ENCODE assay signal across 8 cellular contexts in genomic region chr4:139313414-139313813, GRCh38. TPM values are rescaled to one million over a fixed set of nuclear protein-coding genes. Genes with fewer than 3 reads are reported as not detected.
DNase-seq lines count a peak whose midpoint lies in the region; ATAC-seq and TF ChIP-seq lines count a peak whose summit lies in the region.
"Not testable (repeated sequence)": the region's sequence is repeated elsewhere in the genome, so short reads cannot be mapped to it uniquely, and the experiment has no call there.

No MANE protein-coding gene starts in this region.

- H3K36me3 Mint-ChIP-seq in CD8-positive, alpha-beta memory T cell; activated B cell treated with CpG ODN at 0.5 μM for 24 hours (ENCODE audit: low read depth); activated T-cell treated with anti-CD3 and anti-CD28 coated beads, Interleukin-2, amount 50 U/mL, for 72 hours (ENCODE audit: insufficient read depth in 2 of 2); effector memory CD8-positive, alpha-beta T cell (ENCODE audit: insufficient read depth); natural killer cell: not testable (repeated sequence)
- peaks cover 16 to 41% of the 10 kb centered on the region in 2 donors for H3K36me3 Mint-ChIP-seq in stimulated activated naive B cell treated with anti-CD40 and anti-IgM and Interleukin-4, amounts not matched to agents 10 μg/mL and 1 μg/mL and 100 μg/mL, for 72 hours

- not testable (repeated sequence) for H3K27me3 Mint-ChIP-seq in CD8-positive, alpha-beta memory T cell; activated B cell treated with CpG ODN at 0.5 μM for 24 hours; activated T-cell treated with anti-CD3 and anti-CD28 coated beads, Interleukin-2, amount 50 U/mL, for 72 hours (ENCODE audit: low read depth); effector memory CD8-positive, alpha-beta T cell; natural killer cell (ENCODE audit: low read depth in 2 of 2); stimulated activated naive B cell treated with anti-CD40 and anti-IgM and Interleukin-4, amounts not matched to agents 10 μg/mL and 1 μg/mL and 100 μg/mL, for 72 hours

- CTCF ChIA-PET in CD8-positive, alpha-beta memory T cell (lab: Charles Lee); RWPE1 (lab: Yijun Ruan, JAX); activated B cell treated with CpG ODN at 0.5 μM for 24 hours (lab: Charles Lee): not testable (repeated sequence)

- H3K27ac ChIP-seq in 22Rv1 = 0 out of 2 replicates have a peak overlapping the region, but pooled peaks have one; percentile 25
- H3K27ac ChIP-seq in CD8-positive, alpha-beta memory T cell (ENCODE audit: low read depth, low read length) = not testable (repeated sequence)
- H3K27ac ChIP-seq in RWPE1 = peak overlapping the region; percentile 32; the same call in 1 of the 2 replicates

- peaks cover 66 to 83% (median 82%) of the 10 kb centered on the region in 3 donors for H3K4me1 Mint-ChIP-seq in CD8-positive, alpha-beta memory T cell
- H3K4me1 Mint-ChIP-seq in activated B cell treated with CpG ODN at 0.5 μM for 24 hours (peaks cover 71% of the 10 kb centered on the region), natural killer cell (peaks cover 69% of the 10 kb centered on the region in 2 donors)
- H3K4me1 Mint-ChIP-seq in activated T-cell treated with anti-CD3 and anti-CD28 coated beads, Interleukin-2, amount 50 U/mL, for 72 hours (ENCODE audit: low read depth) = peaks cover 62% of the 10 kb centered on the region
- peaks cover 46 to 65% of the 10 kb centered on the region in 2 donors for H3K4me1 Mint-ChIP-seq in effector memory CD8-positive, alpha-beta T cell (ENCODE audit: low read depth in 2 of 2)
- peaks cover 47 to 77% of the 10 kb centered on the region in 2 donors for H3K4me1 Mint-ChIP-seq in stimulated activated naive B cell treated with anti-CD40 and anti-IgM and Interleukin-4, amounts not matched to agents 10 μg/mL and 1 μg/mL and 100 μg/mL, for 72 hours

- TF ChIP-seq CTCF in 22Rv1 (IDR thresholded peaks at IDR 0.05); RWPE1 (conservative IDR thresholded peaks at IDR 0.05; ENCODE audit: low read depth); activated B cell treated with CpG ODN at 0.5 μM for 24 hours (IDR thresholded peaks at IDR 0.05); natural killer cell (IDR thresholded peaks at IDR 0.05): not testable (repeated sequence)

- H3K27me3 ChIP-seq in CD8-positive, alpha-beta memory T cell (ENCODE audit: insufficient read depth, low read length, poor library complexity, severe bottlenecking) = not testable (repeated sequence)

- H3K27ac Mint-ChIP-seq in CD8-positive, alpha-beta memory T cell = peak overlapping the region in 6 of 8 donors; percentile 72 to 93 (median 80)
- H3K27ac Mint-ChIP-seq in activated B cell treated with CpG ODN at 0.5 μM for 24 hours (peak overlapping the region; percentile 86), natural killer cell (peak overlapping the region; percentile 62 to 65)
- H3K27ac Mint-ChIP-seq in activated T-cell treated with anti-CD3 and anti-CD28 coated beads, Interleukin-2, amount 50 U/mL, for 72 hours = peak overlapping the region; percentile 89
- peak overlapping the region; percentile 83 to 86 for H3K27ac Mint-ChIP-seq in effector memory CD8-positive, alpha-beta T cell
- H3K27ac Mint-ChIP-seq in stimulated activated naive B cell treated with anti-CD40 and anti-IgM and Interleukin-4, amounts not matched to agents 10 μg/mL and 1 μg/mL and 100 μg/mL, for 72 hours = peak overlapping the region; percentile 62

- not testable (repeated sequence) for H3K4me3 ChIP-seq in CD8-positive, alpha-beta memory T cell (ENCODE audit: low read length)

- POLR2A ChIA-PET in CD8-positive, alpha-beta memory T cell (lab: Charles Lee); RWPE1 (lab: Yijun Ruan, JAX; ENCODE audit: low non-redundant PET); activated B cell treated with CpG ODN at 0.5 μM for 24 hours (lab: Charles Lee): not testable (repeated sequence)

- DNase-seq in CD8-positive, alpha-beta memory T cell; RWPE1 (ENCODE audit: low spot score); activated B cell treated with CpG ODN at 0.5 μM for 24 hours; activated T-cell treated with anti-CD3 and anti-CD28 coated beads, Interleukin-2, amount 50 U/mL, for 72 hours; effector memory CD8-positive, alpha-beta T cell; natural killer cell; stimulated activated naive B cell treated with anti-CD40 and anti-IgM and Interleukin-4, amounts not matched to agents 10 μg/mL and 1 μg/mL and 100 μg/mL, for 72 hours: not testable (repeated sequence)

- intact Hi-C loops in activated B cell treated with CpG ODN at 0.5 μM for 24 hours (cut with micrococcal nuclease) = loop anchor here (1.0 kb wide), 1 partner anchor 11 kb away; the partner anchor contains the start of gene NDUFC1
- intact Hi-C loops in natural killer cell (cut with micrococcal nuclease) = not testable (repeated sequence)

- H3K9me3 ChIP-seq in CD8-positive, alpha-beta memory T cell (ENCODE audit: low read length) = not testable (repeated sequence)

- H3K9me3 Mint-ChIP-seq in CD8-positive, alpha-beta memory T cell; activated B cell treated with CpG ODN at 0.5 μM for 24 hours; activated T-cell treated with anti-CD3 and anti-CD28 coated beads, Interleukin-2, amount 50 U/mL, for 72 hours; effector memory CD8-positive, alpha-beta T cell; natural killer cell; stimulated activated naive B cell treated with anti-CD40 and anti-IgM and Interleukin-4, amounts not matched to agents 10 μg/mL and 1 μg/mL and 100 μg/mL, for 72 hours: not testable (repeated sequence)

- H3K4me3 Mint-ChIP-seq in CD8-positive, alpha-beta memory T cell = peak overlapping the region in 5 of 7 donors; percentile 21 to 54 (median 30)
- H3K4me3 Mint-ChIP-seq in activated B cell treated with CpG ODN at 0.5 μM for 24 hours = peak overlapping the region; percentile 71
- peak overlapping the region; percentile 10 to 90 for H3K4me3 Mint-ChIP-seq in activated T-cell treated with anti-CD3 and anti-CD28 coated beads, Interleukin-2, amount 50 U/mL, for 72 hours
- peak overlapping the region; percentile 55 to 66 for H3K4me3 Mint-ChIP-seq in effector memory CD8-positive, alpha-beta T cell
- not testable (repeated sequence) for H3K4me3 Mint-ChIP-seq in natural killer cell
- peak overlapping the region; percentile 10 to 25 for H3K4me3 Mint-ChIP-seq in stimulated activated naive B cell treated with anti-CD40 and anti-IgM and Interleukin-4, amounts not matched to agents 10 μg/mL and 1 μg/mL and 100 μg/mL, for 72 hours

- ATAC-seq in activated B cell treated with CpG ODN at 0.5 μM for 24 hours (ENCODE audit: low read depth); activated T-cell treated with anti-CD3 and anti-CD28 coated beads, Interleukin-2, amount 50 U/mL, for 72 hours (replicated peaks in 1 of 2); effector memory CD8-positive, alpha-beta T cell (replicated peaks); natural killer cell; stimulated activated naive B cell treated with anti-CD40 and anti-IgM and Interleukin-4, amounts not matched to agents 10 μg/mL and 1 μg/mL and 100 μg/mL, for 72 hours (replicated peaks): not testable (repeated sequence)

- peaks cover 63% of the 10 kb centered on the region for H3K4me1 ChIP-seq in CD8-positive, alpha-beta memory T cell (ENCODE audit: insufficient read depth, low read length)

- H3K36me3 ChIP-seq in CD8-positive, alpha-beta memory T cell (ENCODE audit: insufficient read depth, low read length) = not testable (repeated sequence)

RNA-seq across cellular contexts. Expression of gene NDUFC1, which starts 11.1 kb away (rescaled TPM):
- 10 to 100 TPM; 49.6 to 50.2 TPM for total RNA-seq in CD8-positive, alpha-beta memory T cell
- polyA plus RNA-seq in CD8-positive, alpha-beta memory T cell = 146 TPM
- total RNA-seq in activated B cell treated with CpG ODN at 0.5 μM for 24 hours = 34.3 and 35.9 TPM in 2 replicates
- 10 to 100 TPM; 28.5 to 30.4 TPM for total RNA-seq in activated T-cell treated with anti-CD3 and anti-CD28 coated beads, Interleukin-2, amount 50 U/mL, for 72 hours
- 10 to 100 TPM; 14.0 to 15.8 (median 14.3) TPM for total RNA-seq in natural killer cell

RNA-seq across cellular contexts. Expression of gene NAA15, which starts 12.1 kb away (rescaled TPM):
- 100 to 1,000 TPM; 116 to 122 TPM for total RNA-seq in CD8-positive, alpha-beta memory T cell
- 47.0 TPM for polyA plus RNA-seq in CD8-positive, alpha-beta memory T cell
- total RNA-seq in activated B cell treated with CpG ODN at 0.5 μM for 24 hours = 62.6 and 66.5 TPM in 2 replicates
- 10 to 100 TPM; 56.0 to 71.9 TPM for total RNA-seq in activated T-cell treated with anti-CD3 and anti-CD28 coated beads, Interleukin-2, amount 50 U/mL, for 72 hours
- total RNA-seq in natural killer cell = 10 to 100 TPM; 56.7 to 66.3 (median 61.9) TPM

RNA-seq across cellular contexts. Expression of gene MGARP, which starts 33.4 kb away (rescaled TPM):
- not detected for total RNA-seq in CD8-positive, alpha-beta memory T cell
- polyA plus RNA-seq in CD8-positive, alpha-beta memory T cell = 0.84 TPM
- not detected in 2 replicates for total RNA-seq in activated B cell treated with CpG ODN at 0.5 μM for 24 hours
- total RNA-seq in activated T-cell treated with anti-CD3 and anti-CD28 coated beads, Interleukin-2, amount 50 U/mL, for 72 hours = not detected
- under 1 TPM; 0.35 to 0.78 (median 0.63) TPM for total RNA-seq in natural killer cell
